In genomic region chr17:80619535-80620235, GRCh38 we compare ENCODE assay signal across 15 cellular contexts.
A peak's percentile ranks its signal among the peaks of the same experiment; 100 is the strongest.
DNase-seq lines count a peak whose midpoint lies in the region; TF ChIP-seq lines count a peak whose summit lies in the region.
"Had no signal": no experiment of that assay in that cellular context is flagged by ENCODE, and none has a peak within 500 bp of the region (broad histone marks: within the 10 kb centered on the region; RNA-seq: fewer than 3 reads in every experiment).

No MANE protein-coding gene starts in this region.

- H3K4ac ChIP-seq in mesendoderm (ENCODE audit: low read depth, low read length) = no peak overlapping the region

- no peak overlapping the region for H2BK120ac ChIP-seq in mesendoderm (ENCODE audit: low read depth, low read length)

- TF ChIP-seq POLR2A in tibial nerve (IDR thresholded peaks at IDR 0.05) = no peak

- no peak overlapping the region for H3K18ac ChIP-seq in mesendoderm (ENCODE audit: low read length)

- H2BK5ac ChIP-seq in mesendoderm (ENCODE audit: low read length) = no peak overlapping the region

- peaks cover 15% of the 10 kb centered on the region for H3K79me1 ChIP-seq in mesendoderm (ENCODE audit: low read length)

- H2BK15ac ChIP-seq in mesendoderm (replicated peaks; ENCODE audit: low read depth) = no peak overlapping the region

- H4K5ac ChIP-seq in mesendoderm (ENCODE audit: low read length) = no peak overlapping the region

- no peak overlapping the region for H3K56ac ChIP-seq in mesendoderm (ENCODE audit: low read length)

- no peak overlapping the region for H3K23ac ChIP-seq in mesendoderm (ENCODE audit: low read length)

- in situ Hi-C loops in GM13976 (cut with MboI; ENCODE audit: low sequenced_read_pairs, unreplicated experiment) = no loop called here

- TF ChIP-seq CTCF in GM13976 (IDR thresholded peaks at IDR 0.05; ENCODE audit: borderline replicate concordance, control extremely low read depth, extremely low read depth, insufficient read depth, missing control alignments) (no peak), tibial nerve (IDR thresholded peaks at IDR 0.05) (no peak)

- H3K9ac ChIP-seq in mesendoderm (ENCODE audit: low read length) = no peak overlapping the region

- H3K79me2 ChIP-seq in mesendoderm (ENCODE audit: control insufficient read depth, insufficient read depth, low read length) = peaks cover 17% of the 10 kb centered on the region

- H3K4me3 ChIP-seq in mesendoderm (ENCODE audit: low read length) (no peak overlapping the region), tibial nerve (no peak overlapping the region)
- H3K4me3 ChIP-seq: left ventricle myocardium inferior, Peyer's patch, sigmoid colon had no signal

- no peak overlapping the region for H2AK5ac ChIP-seq in mesendoderm (ENCODE audit: low read length)

- no peaks in the 10 kb centered on the region for H3K36me3 ChIP-seq in mesendoderm (ENCODE audit: control insufficient read depth, insufficient read depth, low read length)
- no peaks in the 10 kb centered on the region for H3K36me3 ChIP-seq in tibial nerve
- H3K36me3 ChIP-seq: left ventricle myocardium inferior, Peyer's patch, sigmoid colon had no signal

- no peak overlapping the region for H3K4me2 ChIP-seq in mesendoderm (ENCODE audit: low read length)

- no peaks in the 10 kb centered on the region for H3K9me3 ChIP-seq in tibial nerve
- H3K9me3 ChIP-seq: left ventricle myocardium inferior, Peyer's patch, sigmoid colon had no signal

- H3K27me3 ChIP-seq in mesendoderm (ENCODE audit: insufficient read depth, low read length, poor library complexity) (no peaks in the 10 kb centered on the region), tibial nerve (no peaks in the 10 kb centered on the region)
- H3K27me3 ChIP-seq: Peyer's patch, sigmoid colon had no signal

- DNase-seq in EL = peak; percentile 50
- peak; percentile 79 for DNase-seq in LoVo (ENCODE audit: low spot score)
- peak; percentile 27 for DNase-seq in dermis blood vessel endothelial cell
- DNase-seq in mesendoderm = peak; percentile 92
- DNase-seq in GM13976 (ENCODE audit: low spot score) = no peak
- DNase-seq in tibial nerve (ENCODE audit: low spot score in 2 of 2) = no peak
- no peak for DNase-seq in nucleus accumbens (lab: John Stamatoyannopoulos, UW)
- DNase-seq in effector CD8-positive, alpha-beta T cell (lab: John Stamatoyannopoulos, UW) = no peak
- DNase-seq: activated CD4-positive, alpha-beta T cell treated with anti-CD3 and anti-CD28 coated beads, Interleukin-2, amount 50 U/mL, for 1 hour; HFFc6; left ventricle myocardium inferior; NCI-H1436; Peyer's patch; sigmoid colon had no signal

- TF ChIP-seq EP300 in tibial nerve (IDR thresholded peaks at IDR 0.05) = no peak

- H3K4me1 ChIP-seq in mesendoderm (ENCODE audit: control insufficient read depth, low read depth, low read length) = peaks cover 19% of the 10 kb centered on the region
- H3K4me1 ChIP-seq in tibial nerve = no peaks in the 10 kb centered on the region
- H3K4me1 ChIP-seq: sigmoid colon had no signal

- H3K27ac ChIP-seq in mesendoderm (ENCODE audit: low read depth, low read length) (no peak overlapping the region), tibial nerve (no peak overlapping the region)
- H3K27ac ChIP-seq: C4-2B, left ventricle myocardium inferior, Peyer's patch, sigmoid colon had no signal

- WGBS in mesendoderm (ENCODE audit: extremely low coverage, insufficient coverage, low lambda C conversion rate) = no CpG with 5 or more reads among the region's 9 CpGs
- 85 to 87% methylated on average over 9 of the region's 9 CpGs for WGBS in tibial nerve, 2 donors

- H4K8ac ChIP-seq in mesendoderm (ENCODE audit: low read depth, low read length) = no peak overlapping the region

Comparison
In these comparisons a context has a peak if more than half of its experiments do, and no peak if none do; other contexts are left out.
1. DNase-seq: peak in EL (single experiment), LoVo (single experiment), dermis blood vessel endothelial cell (single experiment) and mesendoderm (single experiment); none in GM13976 (single experiment), tibial nerve (0 of 2), nucleus accumbens (0 of 56) and effector CD8-positive, alpha-beta T cell (single experiment).